Comparison of ENCODE assay signal across 21 cellular contexts in genomic region chr1:2396476-2396875, GRCh38. TPM values are rescaled to one million over a fixed set of nuclear protein-coding genes. Genes with fewer than 3 reads are reported as not detected.
DNase-seq lines count a peak whose midpoint lies in the region; ATAC-seq, FAIRE-seq and TF ChIP-seq lines count a peak whose summit lies in the region.
"Had no signal": no experiment of that assay in that cellular context is flagged by ENCODE, and none has a peak within 500 bp of the region (broad histone marks: within the 10 kb centered on the region; RNA-seq: fewer than 3 reads in every experiment).

No MANE protein-coding gene starts in this region.

- peaks cover 76 to 85% (median 83%) of the 10 kb centered on the region in 11 experiments for H3K36me3 ChIP-seq in BLaER1 treated with 17β-estradiol and CSF1 and Interleukin-3, amounts not matched to agents 10 nM and 100 nM
- H3K36me3 ChIP-seq in K562 (ENCODE audit: control insufficient read depth, insufficient read depth, low read length) = peaks cover 85% of the 10 kb centered on the region

- no peak overlapping the region for H3K4me3 ChIP-seq in BLaER1 treated with 17β-estradiol and CSF1 and Interleukin-3, amounts not matched to agents 10 nM and 100 nM
- no peak overlapping the region for H3K4me3 ChIP-seq in K562
- H3K4me3 ChIP-seq: A549, SK-N-MC had no signal

- in situ Hi-C loops in K562 (cut with MboI) = no loop called here

- DNase-seq in HUDEP-2 (lab: John Stamatoyannopoulos, UW; ENCODE audit: unreplicated experiment in 76 of 76) (peak in 39 of 76 experiments; percentile 2 to 48 (median 19)), K562 (ENCODE audit: extremely low read depth in 1 of 4, low spot score in 3 of 4) (peak in 1 of 4 experiments; percentile 45), mesenteric fat pad (ENCODE audit: low spot score) (no peak), NCI-H1436 (lab: John Stamatoyannopoulos, UW) (no peak), Right ventricle myocardium inferior (ENCODE audit: missing footprints) (no peak)
- DNase-seq: DMS79, H9, Karpas-422, MV-4-11, NCI-H1417, NCI-H187, NCI-H446, NCI-H526, SHP77 treated with DMSO at 0.1 percent for 48 hours had no signal

- BruUV-seq in K562 (replicated peaks; lab: Mats Ljungman, UMichigan) = no TSS peak

- H3K4me1 Mint-ChIP-seq in nephron = peaks cover 19% of the 10 kb centered on the region

- intact Hi-C loops in K562 (cut with micrococcal nuclease) (no loop called here), Right ventricle myocardium inferior (cut with DNase I) (no loop called here)

- H3K27me3 ChIP-seq in BLaER1 treated with 17β-estradiol and CSF1 and Interleukin-3, amounts not matched to agents 10 nM and 100 nM = no peaks in the 10 kb centered on the region
- no peaks in the 10 kb centered on the region for H3K27me3 ChIP-seq in K562 (ENCODE audit: control insufficient read depth in 2 of 2, insufficient read depth in 2 of 2, low read length in 2 of 2)

- no peak for TF ChIP-seq RAD21 in K562 (CRISPR knock-in tag; conservative IDR thresholded peaks at IDR 0.05 in 1 of 2, IDR thresholded peaks at IDR 0.05 in 1 of 2)

- H3K4me1 ChIP-seq in BLaER1 treated with 17β-estradiol and CSF1 and Interleukin-3, amounts not matched to agents 10 nM and 100 nM = peaks cover 20 to 41% (median 29%) of the 10 kb centered on the region in 10 experiments
- peaks cover 14 to 34% of the 10 kb centered on the region in 2 experiments; a peak in 4 of 5 replicates for H3K4me1 ChIP-seq in K562 (replicated peaks in 1 of 2; ENCODE audit: control insufficient read depth in 2 of 2, insufficient read depth in 2 of 2, low read length in 2 of 2)

- TF ChIP-seq EP300 in K562 (IDR thresholded peaks at IDR 0.05; ENCODE audit: low read length) = no peak

- H3K36me3 Mint-ChIP-seq in nephron (ENCODE audit: low read depth) = peaks cover 47% of the 10 kb centered on the region

- no peak overlapping the region for H2AFZ ChIP-seq in K562 (ENCODE audit: low read depth, low read length)

- H3K79me2 ChIP-seq in K562 (ENCODE audit: control insufficient read depth, insufficient read depth, low read length) = peaks cover 44% of the 10 kb centered on the region

- CTCF ChIA-PET in K562 (lab: Yijun Ruan, JAX; ENCODE audit: low intra/inter-chr PET ratio) = no interaction called here

- no peak for FAIRE-seq in K562 (lab: Jason Lieb, UNC)
- FAIRE-seq: A549, HTR-8/SVneo had no signal

- H3K27ac Mint-ChIP-seq in nephron = no peak overlapping the region
- H3K27ac Mint-ChIP-seq: H9 had no signal

- H3K9me3 ChIP-seq in BLaER1 treated with 17β-estradiol and CSF1 and Interleukin-3, amounts not matched to agents 10 nM and 100 nM (replicated peaks in 1 of 11) = no peaks in the 10 kb centered on the region
- H3K9me3 ChIP-seq in K562 (replicated peaks; ENCODE audit: control insufficient read depth, insufficient read depth, low read depth, low read length) = no peaks in the 10 kb centered on the region
- H3K9me3 ChIP-seq: A549 had no signal

- POLR2A ChIA-PET in K562 (lab: Yijun Ruan, JAX) = interaction anchor here (0.5 to 3.9 kb wide), 2 partner anchors 11 to 212 kb away, joined by 3 to 24 read pairs; no protein-coding TSS in a partner anchor

- 66% methylated on average over 5 of the region's 5 CpGs for WGBS in K562 (ENCODE audit: insufficient coverage, low coverage, missing lambda C conversion rate)

- H3K27me3 Mint-ChIP-seq in nephron (ENCODE audit: low read depth) = no peaks in the 10 kb centered on the region
- H3K27me3 Mint-ChIP-seq: B cell, IgD-negative memory B cell had no signal

- peaks cover 33 to 89% (median 82%) of the 10 kb centered on the region in 11 experiments; a peak in 21 of 22 replicates for H4K20me1 ChIP-seq in BLaER1 treated with 17β-estradiol and CSF1 and Interleukin-3, amounts not matched to agents 10 nM and 100 nM
- H4K20me1 ChIP-seq in K562 (replicated peaks; ENCODE audit: control insufficient read depth, insufficient read depth, low read length) = peaks cover 20% of the 10 kb centered on the region; the same call in 1 of the 2 replicates

- TF ChIP-seq CTCF in K562 (IDR thresholded peaks at IDR 0.05 in 2 of 3, conservative IDR thresholded peaks at IDR 0.05 in 1 of 3; ENCODE audit: insufficient read depth in 2 of 3, low read depth in 1 of 3, low read length in 3 of 3) (no peak), nephron (IDR thresholded peaks at IDR 0.05; ENCODE audit: unreplicated experiment in 3 of 3) (no peak)

- H3K4me3 Mint-ChIP-seq in nephron = peak overlapping the region in 2 of 3 experiments; percentile 30 to 49
- H3K4me3 Mint-ChIP-seq: B cell, H9, IgD-negative memory B cell had no signal

- no peak overlapping the region; a peak in 1 of 22 replicates for H3K4me2 ChIP-seq in BLaER1 treated with 17β-estradiol and CSF1 and Interleukin-3, amounts not matched to agents 10 nM and 100 nM
- H3K4me2 ChIP-seq in K562 (ENCODE audit: insufficient read depth, low read length) = no peak overlapping the region
- H3K4me2 ChIP-seq: A549 had no signal

- TF ChIP-seq POLR2A in K562 (conservative IDR thresholded peaks at IDR 0.05) = no peak

- H3K9me3 Mint-ChIP-seq in nephron = no peaks in the 10 kb centered on the region
- H3K9me3 Mint-ChIP-seq: H9, IgD-negative memory B cell had no signal

- peak overlapping the region in 1 of 11 experiments; percentile 14; a peak in 1 of 22 replicates for H3K27ac ChIP-seq in BLaER1 treated with 17β-estradiol and CSF1 and Interleukin-3, amounts not matched to agents 10 nM and 100 nM
- H3K27ac ChIP-seq in K562 (ENCODE audit: extremely low read depth, low read depth, low read length) = no peak overlapping the region
- H3K27ac ChIP-seq: A549, SK-N-MC had no signal

- ATAC-seq in K562 (no peak), Right ventricle myocardium inferior (no peak)
- ATAC-seq: A549 had no signal

- peak overlapping the region in 8 of 11 experiments; percentile 9 to 91 (median 41); a peak in 13 of 22 replicates for H3K9ac ChIP-seq in BLaER1 treated with 17β-estradiol and CSF1 and Interleukin-3, amounts not matched to agents 10 nM and 100 nM
- peak overlapping the region in 1 of 2 experiments; percentile 73; a peak in 1 of 4 replicates for H3K9ac ChIP-seq in K562 (ENCODE audit: insufficient read depth in 1 of 2, low read depth in 2 of 2, low read length in 2 of 2)

- H3K9me1 ChIP-seq in K562 (ENCODE audit: control insufficient read depth, insufficient read depth, low read length) = peaks cover 7% of the 10 kb centered on the region

RNA-seq across cellular contexts. Expression of gene RER1, which starts 4.8 kb away (rescaled TPM):
- 270 and 338 TPM in 2 replicates for total RNA-seq in K562 (2011; cell fraction: chromatin; rRNA removed; ENCODE audit: low replicate concordance)
- 175 and 181 TPM in 2 replicates for total RNA-seq in K562 (2011; cell fraction: nucleolus; rRNA removed)
- total RNA-seq in K562 (2011; cell fraction: nucleoplasm; rRNA removed) = 289 and 345 TPM in 2 replicates
- total RNA-seq in K562 (2014; rRNA removed) (63.1 and 109 TPM in 2 replicates), K562 (2014; rRNA removed; fragmentation: Illumina TruSeq; extraction: Trizol) (183 and 211 TPM in 2 replicates), K562 (2015; rRNA removed; fragmentation: Illumina TruSeq; extraction: Trizol) (146 and 153 TPM in 2 replicates), K562 (2021) (219 and 235 TPM in 2 replicates), mesenteric fat pad (157 TPM), Right ventricle myocardium inferior (85.8 TPM)
- polyA plus RNA-seq in K562 (2011; rRNA removed) (316 and 354 TPM in 2 replicates), K562 (2014; fragmentation: Illumina TruSeq; extraction: Trizol) (299 and 323 TPM in 2 replicates), K562 (2014; fragmentation: Nextera tagmentation; extraction: Ambion mirVana) (10 to 100 TPM; 19.6 to 34.5 TPM), K562 (2014; rRNA removed) (216 and 249 TPM in 2 replicates)
- 218 and 437 TPM in 2 replicates for polyA plus RNA-seq in K562 (2011; cell fraction: cytosol; rRNA removed)
- 267 and 372 TPM in 2 replicates for polyA plus RNA-seq in K562 (2011; cell fraction: nucleus; rRNA removed)
- 133 and 293 TPM in 2 replicates for polyA plus RNA-seq in K562 (2012)
- polyA minus RNA-seq in K562 (2011; rRNA and poly(A)+ RNA removed) = 304 and 371 TPM in 2 replicates
- polyA minus RNA-seq in K562 (2011; cell fraction: cytosol; rRNA and poly(A)+ RNA removed) = 79.7 and 109 TPM in 2 replicates
- 23.0 and 33.4 TPM in 2 replicates for polyA minus RNA-seq in K562 (2011; cell fraction: nucleus; rRNA and poly(A)+ RNA removed)

RNA-seq across cellular contexts. Expression of gene MORN1, which starts 5.1 kb away (rescaled TPM):
- 24.9 and 49.4 TPM in 2 replicates for total RNA-seq in K562 (2011; cell fraction: chromatin; rRNA removed; ENCODE audit: low replicate concordance)
- 26.6 and 36.7 TPM in 2 replicates for total RNA-seq in K562 (2011; cell fraction: nucleolus; rRNA removed)
- 26.9 and 29.6 TPM in 2 replicates for total RNA-seq in K562 (2011; cell fraction: nucleoplasm; rRNA removed)
- total RNA-seq in K562 (2014; rRNA removed) = 6.1 and 9.3 TPM in 2 replicates
- 2.3 and 2.9 TPM in 2 replicates for total RNA-seq in K562 (2014; rRNA removed; fragmentation: Illumina TruSeq; extraction: Trizol)
- 4.7 and 5.5 TPM in 2 replicates for total RNA-seq in K562 (2015; rRNA removed; fragmentation: Illumina TruSeq; extraction: Trizol)
- total RNA-seq in K562 (2021) = 5.1 and 7.6 TPM in 2 replicates
- polyA plus RNA-seq in K562 (2011; rRNA removed) = 3.9 and 4.4 TPM in 2 replicates
- 4.3 and 4.7 TPM in 2 replicates for polyA plus RNA-seq in K562 (2011; cell fraction: cytosol; rRNA removed)
- polyA plus RNA-seq in K562 (2011; cell fraction: nucleus; rRNA removed) = 10.6 and 16.9 TPM in 2 replicates
- 3.6 and 6.3 TPM in 2 replicates for polyA plus RNA-seq in K562 (2012)
- 1.8 and 2.7 TPM in 2 replicates for polyA plus RNA-seq in K562 (2014; fragmentation: Illumina TruSeq; extraction: Trizol)
- polyA plus RNA-seq in K562 (2014; fragmentation: Nextera tagmentation; extraction: Ambion mirVana) = under 1 TPM; 0.24 to 0.35 TPM
- polyA plus RNA-seq in K562 (2014; rRNA removed) = 4.2 and 5.8 TPM in 2 replicates
- polyA minus RNA-seq in K562 (2011; rRNA and poly(A)+ RNA removed) = 5.5 and 9.6 TPM in 2 replicates
- polyA minus RNA-seq in K562 (2011; cell fraction: cytosol; rRNA and poly(A)+ RNA removed) = 4.8 and 5.6 TPM in 2 replicates
- polyA minus RNA-seq in K562 (2011; cell fraction: nucleus; rRNA and poly(A)+ RNA removed) = 11.7 and 12.0 TPM in 2 replicates
- total RNA-seq in mesenteric fat pad = 4.4 TPM
- total RNA-seq in Right ventricle myocardium inferior = 4.9 TPM

RNA-seq across cellular contexts. Expression of gene PEX10, which starts 15.9 kb away (rescaled TPM):
- total RNA-seq in K562 (2011; cell fraction: chromatin; rRNA removed; ENCODE audit: low replicate concordance) = 13.3 and 27.8 TPM in 2 replicates
- 23.4 and 30.4 TPM in 2 replicates for total RNA-seq in K562 (2011; cell fraction: nucleolus; rRNA removed)
- total RNA-seq in K562 (2011; cell fraction: nucleoplasm; rRNA removed) = 18.3 and 19.9 TPM in 2 replicates
- total RNA-seq in K562 (2014; rRNA removed) (24.5 and 26.2 TPM in 2 replicates), K562 (2014; rRNA removed; fragmentation: Illumina TruSeq; extraction: Trizol) (5.6 and 5.7 TPM in 2 replicates), K562 (2015; rRNA removed; fragmentation: Illumina TruSeq; extraction: Trizol) (8.4 and 9.3 TPM in 2 replicates), K562 (2021) (18.2 and 18.7 TPM in 2 replicates), mesenteric fat pad (23.9 TPM), Right ventricle myocardium inferior (14.5 TPM)
- polyA plus RNA-seq in K562 (2011; rRNA removed) (8.7 and 9.4 TPM in 2 replicates), K562 (2014; fragmentation: Illumina TruSeq; extraction: Trizol) (6.4 and 10.6 TPM in 2 replicates), K562 (2014; fragmentation: Nextera tagmentation; extraction: Ambion mirVana) (under 1 TPM; 0.03 to 0.11 TPM), K562 (2014; rRNA removed) (18.8 and 22.5 TPM in 2 replicates)
- polyA plus RNA-seq in K562 (2011; cell fraction: cytosol; rRNA removed) = 9.6 and 19.3 TPM in 2 replicates
- polyA plus RNA-seq in K562 (2011; cell fraction: nucleus; rRNA removed) = 18.8 and 28.5 TPM in 2 replicates
- 9.3 and 13.4 TPM in 2 replicates for polyA plus RNA-seq in K562 (2012)
- polyA minus RNA-seq in K562 (2011; rRNA and poly(A)+ RNA removed) = 3.5 and 3.9 TPM in 2 replicates
- 5.4 and 14.7 TPM in 2 replicates for polyA minus RNA-seq in K562 (2011; cell fraction: cytosol; rRNA and poly(A)+ RNA removed)
- polyA minus RNA-seq in K562 (2011; cell fraction: nucleus; rRNA and poly(A)+ RNA removed) = 11.1 and 14.0 TPM in 2 replicates

Comparison
In these comparisons a context has a peak if more than half of its experiments do, and no peak if none do; other contexts are left out.
1. DNase-seq: peak in HUDEP-2 (39 of 76); none in mesenteric fat pad (single experiment), NCI-H1436 (single experiment) and Right ventricle myocardium inferior (single experiment).